ENCODE assay signal across 26 cellular contexts in genomic region chrX:92283298-92283697, GRCh38.
"Had no signal": no experiment of that assay in that cellular context is flagged by ENCODE, and none has a peak within 500 bp of the region (broad histone marks: within the 10 kb centered on the region; RNA-seq: fewer than 3 reads in every experiment).

No MANE protein-coding gene starts in this region.

- H3K4me3 ChIP-seq: colonic mucosa, esophagus squamous epithelium, gastrocnemius medialis, heart right ventricle, left lung, lower lobe of right lung, mucosa of descending colon had no signal

- ATAC-seq: effector memory CD8-positive, alpha-beta T cell; esophagus mucosa; gastrocnemius medialis; heart right ventricle; left lung; left ventricle myocardium superior; lower lobe of right lung; mucosa of descending colon had no signal

- H3K36me3 ChIP-seq: colonic mucosa, esophagus squamous epithelium, gastrocnemius medialis, heart right ventricle, left lung, lower lobe of right lung had no signal

- DNase-seq: colonic mucosa; cortex of kidney; effector CD8-positive, alpha-beta T cell; effector memory CD8-positive, alpha-beta T cell; endodermal cell; erythroblast; esophagus squamous epithelium; foreskin fibroblast; foreskin melanocyte; gastrocnemius medialis; glutamatergic neuron; head of caudate nucleus; heart right ventricle; hippocampal formation; islet precursor cell; kidney; kidney glomerular epithelial cell; left lung; left ventricle myocardium superior; lower lobe of right lung; mesenchymal stem cell; mucosa of descending colon; naive B cell had no signal

- H3K27me3 ChIP-seq: colonic mucosa, esophagus squamous epithelium, gastrocnemius medialis had no signal

- H3K4me1 ChIP-seq: colonic mucosa, esophagus squamous epithelium, gastrocnemius medialis, heart right ventricle, left lung, lower lobe of right lung had no signal

- H3K9me3 ChIP-seq: colonic mucosa, esophagus squamous epithelium, gastrocnemius medialis, heart right ventricle, left lung, lower lobe of right lung, mucosa of descending colon had no signal

- H3K27ac ChIP-seq: colonic mucosa, epithelial cell of prostate, esophagus squamous epithelium, gastrocnemius medialis, heart right ventricle, left lung, lower lobe of right lung had no signal

- FAIRE-seq: endometrium had no signal
